13 cellular contexts compared by ENCODE assay signal in the genomic region with DNA sequence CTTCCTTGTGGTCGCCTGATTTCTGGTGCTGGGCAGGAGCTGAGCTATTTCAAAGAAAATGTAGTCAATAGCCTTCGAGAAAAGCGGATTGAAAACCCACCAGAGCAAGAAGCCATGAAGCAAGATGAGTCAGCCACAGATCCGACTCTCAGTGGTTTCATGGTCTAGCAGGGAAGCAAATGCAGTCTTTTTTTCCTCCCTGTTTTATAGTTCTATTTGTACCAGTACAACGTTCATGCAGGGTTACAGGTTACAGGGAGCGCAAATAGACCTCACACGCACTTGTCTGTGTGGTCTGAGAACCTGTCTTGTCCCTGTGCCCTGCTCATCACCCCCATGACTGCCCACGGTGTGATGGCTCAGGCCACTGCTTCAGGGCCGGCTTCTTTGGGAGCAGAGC.
DNase-seq lines count a peak whose midpoint lies in the region; ATAC-seq and TF ChIP-seq lines count a peak whose summit lies in the region.
"Had no signal": no experiment of that assay in that cellular context is flagged by ENCODE, and none has a peak within 500 bp of the region (broad histone marks: within the 10 kb centered on the region; RNA-seq: fewer than 3 reads in every experiment).

No MANE protein-coding gene starts in this region.

- DNase-seq in glomerular visceral epithelial cell (ENCODE audit: extremely low spot score) (peak; percentile 97), T-helper 17 cell (no peak), natural killer cell (no peak), AG20443 (ENCODE audit: low spot score) (no peak), COLO668 (lab: John Stamatoyannopoulos, UW; ENCODE audit: unreplicated experiment) (no peak)
- DNase-seq: cerebellar nuclear complex, DMS79, gastrocnemius medialis, NCI-H146, SIG-M5 had no signal

- ATAC-seq in GM18870 (IDR thresholded peaks at IDR 0.05; ENCODE audit: unreplicated experiment): peak; percentile 90
- ATAC-seq in GM21529 (IDR thresholded peaks at IDR 0.05; ENCODE audit: unreplicated experiment): peak; percentile 89
- peak; percentile 87 for ATAC-seq in HG03159 (IDR thresholded peaks at IDR 0.05; ENCODE audit: unreplicated experiment)
- ATAC-seq in T-helper 17 cell: no peak
- no peak for ATAC-seq in natural killer cell
- ATAC-seq: gastrocnemius medialis had no signal

- H3K27ac Mint-ChIP-seq in T-helper 17 cell (no peak overlapping the region), natural killer cell (no peak overlapping the region)

- intact Hi-C loops in natural killer cell (cut with micrococcal nuclease): no loop called here

- H3K4me3 Mint-ChIP-seq in T-helper 17 cell: no peak overlapping the region
- H3K4me3 Mint-ChIP-seq in natural killer cell: no peak overlapping the region

- H3K9me3 ChIP-seq in T-helper 17 cell (ENCODE audit: control insufficient read depth, low read length, poor library complexity, severe bottlenecking): no peaks in the 10 kb centered on the region
- H3K9me3 ChIP-seq: gastrocnemius medialis had no signal

- H3K4me1 Mint-ChIP-seq in T-helper 17 cell: no peaks in the 10 kb centered on the region
- no peaks in the 10 kb centered on the region for H3K4me1 Mint-ChIP-seq in natural killer cell

- peaks cover 20% of the 10 kb centered on the region for H3K27me3 Mint-ChIP-seq in T-helper 17 cell
- H3K27me3 Mint-ChIP-seq in natural killer cell (ENCODE audit: low read depth in 2 of 2): peaks cover 0 to 10% of the 10 kb centered on the region in 2 donors

- no peaks in the 10 kb centered on the region for H3K9me3 Mint-ChIP-seq in natural killer cell

- H3K36me3 Mint-ChIP-seq in T-helper 17 cell (ENCODE audit: low read depth): peaks cover 4% of the 10 kb centered on the region
- H3K36me3 Mint-ChIP-seq in natural killer cell: no peaks in the 10 kb centered on the region

- no peak for TF ChIP-seq CTCF in natural killer cell (IDR thresholded peaks at IDR 0.05)

Comparison
In these comparisons a context has a peak if more than half of its experiments do, and no peak if none do; other contexts are left out.
1. ATAC-seq: peak in GM18870 (single experiment), GM21529 (single experiment) and HG03159 (single experiment); none in T-helper 17 cell (single experiment) and natural killer cell (0 of 3).